1 cellular context compared by ENCODE assay signal in the genomic region with DNA sequence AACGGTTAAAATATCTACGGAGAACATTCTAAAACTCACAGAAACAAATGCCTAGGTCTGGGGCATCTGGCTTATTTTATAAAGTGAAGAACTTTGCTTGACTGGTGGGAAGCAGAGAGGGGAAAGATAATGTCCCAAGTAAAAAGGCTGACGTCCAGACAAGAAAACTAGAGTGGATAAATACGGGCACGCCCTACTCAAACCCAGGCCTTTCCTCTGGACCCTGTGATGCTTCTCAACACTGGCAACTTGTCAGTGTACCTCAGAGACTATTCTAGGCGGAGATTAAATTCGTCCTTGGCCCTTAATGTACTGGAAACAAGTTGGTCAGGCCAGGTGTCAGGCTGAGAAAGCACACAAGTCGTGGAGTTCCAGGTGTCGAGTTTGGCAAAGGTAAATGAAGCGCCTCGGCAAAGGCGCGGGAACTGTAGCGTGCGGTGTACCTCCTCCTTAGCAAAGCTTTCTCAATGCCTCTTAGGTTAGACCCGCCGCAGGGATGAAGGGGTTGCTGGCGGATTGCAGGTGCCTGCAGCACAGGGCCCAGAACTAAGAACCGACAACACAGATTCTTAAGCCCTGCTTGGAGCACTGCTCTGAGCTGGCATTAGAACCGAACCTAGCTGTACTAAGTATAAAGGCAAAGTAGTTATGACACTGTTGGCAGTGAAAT.
TF ChIP-seq lines count a peak whose summit lies in the region.

No MANE protein-coding gene starts in this region.

TF ChIP-seq in WTC11, 78 proteins besides CTCF, POLR2A, EP300 and RAD21 (continued from another document):
- TF ChIP-seq, protein P1, sequence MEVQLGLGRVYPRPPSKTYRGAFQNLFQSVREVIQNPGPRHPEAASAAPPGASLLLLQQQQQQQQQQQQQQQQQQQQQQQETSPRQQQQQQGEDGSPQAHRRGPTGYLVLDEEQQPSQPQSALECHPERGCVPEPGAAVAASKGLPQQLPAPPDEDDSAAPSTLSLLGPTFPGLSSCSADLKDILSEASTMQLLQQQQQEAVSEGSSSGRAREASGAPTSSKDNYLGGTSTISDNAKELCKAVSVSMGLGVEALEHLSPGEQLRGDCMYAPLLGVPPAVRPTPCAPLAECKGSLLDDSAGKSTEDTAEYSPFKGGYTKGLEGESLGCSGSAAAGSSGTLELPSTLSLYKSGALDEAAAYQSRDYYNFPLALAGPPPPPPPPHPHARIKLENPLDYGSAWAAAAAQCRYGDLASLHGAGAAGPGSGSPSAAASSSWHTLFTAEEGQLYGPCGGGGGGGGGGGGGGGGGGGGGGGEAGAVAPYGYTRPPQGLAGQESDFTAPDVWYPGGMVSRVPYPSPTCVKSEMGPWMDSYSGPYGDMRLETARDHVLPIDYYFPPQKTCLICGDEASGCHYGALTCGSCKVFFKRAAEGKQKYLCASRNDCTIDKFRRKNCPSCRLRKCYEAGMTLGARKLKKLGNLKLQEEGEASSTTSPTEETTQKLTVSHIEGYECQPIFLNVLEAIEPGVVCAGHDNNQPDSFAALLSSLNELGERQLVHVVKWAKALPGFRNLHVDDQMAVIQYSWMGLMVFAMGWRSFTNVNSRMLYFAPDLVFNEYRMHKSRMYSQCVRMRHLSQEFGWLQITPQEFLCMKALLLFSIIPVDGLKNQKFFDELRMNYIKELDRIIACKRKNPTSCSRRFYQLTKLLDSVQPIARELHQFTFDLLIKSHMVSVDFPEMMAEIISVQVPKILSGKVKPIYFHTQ (CRISPR knock-in tag; IDR thresholded peaks at IDR 0.05), result no peak
- TF ChIP-seq, protein P2, sequence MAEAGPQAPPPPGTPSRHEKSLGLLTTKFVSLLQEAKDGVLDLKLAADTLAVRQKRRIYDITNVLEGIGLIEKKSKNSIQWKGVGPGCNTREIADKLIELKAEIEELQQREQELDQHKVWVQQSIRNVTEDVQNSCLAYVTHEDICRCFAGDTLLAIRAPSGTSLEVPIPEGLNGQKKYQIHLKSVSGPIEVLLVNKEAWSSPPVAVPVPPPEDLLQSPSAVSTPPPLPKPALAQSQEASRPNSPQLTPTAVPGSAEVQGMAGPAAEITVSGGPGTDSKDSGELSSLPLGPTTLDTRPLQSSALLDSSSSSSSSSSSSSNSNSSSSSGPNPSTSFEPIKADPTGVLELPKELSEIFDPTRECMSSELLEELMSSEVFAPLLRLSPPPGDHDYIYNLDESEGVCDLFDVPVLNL (CRISPR knock-in tag; IDR thresholded peaks at IDR 0.05; ENCODE audit: borderline replicate concordance, low read depth), result no peak
- TF ChIP-seq SMAD3 (CRISPR knock-in tag; IDR thresholded peaks at IDR 0.05; ENCODE audit: borderline replicate concordance) (no peak), OVOL2 (CRISPR knock-in tag; IDR thresholded peaks at IDR 0.05; ENCODE audit: borderline replicate concordance) (no peak), ELF4 (CRISPR knock-in tag; IDR thresholded peaks at IDR 0.05; ENCODE audit: low read depth) (no peak), FOXP4 (CRISPR knock-in tag; IDR thresholded peaks at IDR 0.05) (no peak)
